8 cellular contexts compared by ENCODE assay signal in the genomic region with DNA sequence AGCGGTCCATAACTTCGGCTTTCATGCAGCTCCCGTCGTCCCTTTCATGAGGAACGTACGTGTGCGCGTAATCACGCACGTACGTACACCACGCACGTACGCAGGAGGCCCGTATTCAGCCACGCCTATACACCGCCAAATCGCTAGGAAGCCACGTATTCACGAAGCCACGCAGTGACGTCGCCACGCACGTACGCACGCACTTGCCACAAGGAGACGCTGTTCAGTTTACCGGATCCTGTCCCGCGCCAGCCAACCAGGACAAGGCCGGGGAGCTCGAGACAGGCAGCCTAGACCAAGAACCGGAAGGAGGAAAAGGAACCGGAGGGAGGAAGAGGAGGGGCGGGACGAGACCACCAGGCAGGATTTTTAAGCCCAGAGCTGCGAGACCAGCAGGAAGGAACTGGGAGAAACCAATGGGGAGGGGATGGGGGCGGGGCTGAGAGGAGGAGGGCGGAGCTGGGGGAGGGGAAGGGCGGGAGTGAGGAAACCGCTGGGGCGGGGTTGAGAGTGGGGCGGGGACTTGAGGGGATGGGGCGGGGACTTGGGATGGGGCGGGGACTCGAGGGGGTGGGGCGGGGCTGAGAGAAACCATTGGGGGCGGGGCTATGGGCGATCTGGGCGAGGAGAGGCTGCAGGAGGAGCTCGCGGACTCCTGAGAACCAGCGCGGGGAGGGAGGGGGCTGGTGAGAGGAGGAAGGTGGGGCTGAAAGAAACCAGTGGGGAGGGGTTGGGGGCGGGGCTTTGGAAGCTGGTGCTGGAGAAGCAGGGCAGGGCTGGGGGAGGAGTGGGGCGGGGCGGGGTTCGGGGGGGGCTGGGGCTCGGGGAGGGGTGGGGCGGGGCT. TPM values are rescaled to one million over a fixed set of nuclear protein-coding genes. Genes with fewer than 3 reads are reported as not detected.
DNase-seq lines count a peak whose midpoint lies in the region; ATAC-seq and TF ChIP-seq lines count a peak whose summit lies in the region.

A gene (minus strand): TSS at position 65 of the 844 bp plus-strand sequence. CDS start 4,617 bp downstream, outside the sequence.

- H3K27ac ChIP-seq in cingulate gyrus (ENCODE audit: low read depth, low read length): peak within 1 kb of the TSS; percentile 92

- H3K36me3 ChIP-seq in BE2C (no peaks in the 10 kb centered on the region), kidney epithelial cell (ENCODE audit: control insufficient read depth, insufficient read depth, low read length) (no peaks in the 10 kb centered on the region)

- ATAC-seq in HG03460 (IDR thresholded peaks at IDR 0.05; ENCODE audit: unreplicated experiment): peak; percentile 64

- H3K4me3 ChIP-seq in BE2C (ENCODE audit: low read depth, low read length) (peak within 1 kb of the TSS; percentile 83), kidney epithelial cell (ENCODE audit: low read depth, low read length) (peak within 1 kb of the TSS; percentile 93)

- no peaks in the 10 kb centered on the region for H3K9me3 ChIP-seq in BE2C

- H3K4me1 ChIP-seq in BE2C: no peaks in the 10 kb centered on the region

- peak; percentile 95 for DNase-seq in BE2C
- DNase-seq in GM19240 (ENCODE audit: insufficient read length, low spot score): peak; percentile 8
- peak; percentile 84 for DNase-seq in NCI-H524 treated with DMSO at 0.1 percent for 48 hours (lab: John Stamatoyannopoulos, UW)
- DNase-seq in activated CD4-positive, alpha-beta T cell treated with anti-CD3 and anti-CD28 coated beads for 4 hours: peak; percentile 89 to 90
- DNase-seq in kidney epithelial cell (ENCODE audit: low read depth): peak; percentile 90
- peak; percentile 86 to 90 for DNase-seq in stimulated activated CD4-positive, alpha-beta T cell treated with anti-CD3 and anti-CD28 coated beads, Interleukin-15, amount 100 ng/mL, for 48 hours (ENCODE audit: low read depth in 2 of 2)

- TF ChIP-seq CTCF in BE2C (IDR thresholded peaks at IDR 0.05; ENCODE audit: low read depth, low read length) (peak; percentile 55), kidney epithelial cell (IDR thresholded peaks at IDR 0.05; ENCODE audit: insufficient read depth, low read length, poor library complexity, severe bottlenecking) (peak; percentile 69)

- H3K27me3 ChIP-seq in BE2C: no peaks in the 10 kb centered on the region
- no peaks in the 10 kb centered on the region for H3K27me3 ChIP-seq in kidney epithelial cell (ENCODE audit: control insufficient read depth, insufficient read depth, low read length)

RNA-seq across cellular contexts. Expression of the gene that starts here (rescaled TPM):
- 119 TPM for polyA plus RNA-seq in BE2C (2012; ENCODE audit: insufficient read depth, insufficient read length, low read depth)
- total RNA-seq in kidney epithelial cell: 27.2 and 30.0 TPM in 2 replicates

Comparison
In these comparisons a context has a peak if more than half of its experiments do, and no peak if none do; other contexts are left out.
1. Peak in every context shown above with its lines: DNase-seq, ATAC-seq, H3K4me3 ChIP-seq and H3K27ac ChIP-seq.
2. DNase-seq: peak in every context shown above with its lines; median percentile 95 in BE2C; 90 in kidney epithelial cell; 90 in activated CD4-positive, alpha-beta T cell treated with anti-CD3 and anti-CD28 coated beads for 4 hours; 88 in stimulated activated CD4-positive, alpha-beta T cell treated with anti-CD3 and anti-CD28 coated beads, Interleukin-15, amount 100 ng/mL, for 48 hours; 84 in NCI-H524 treated with DMSO at 0.1 percent for 48 hours; 8 in GM19240.